ENCODE assay signal across 8 cellular contexts in genomic region chr3:100254168-100254777, GRCh38. TPM values are rescaled to one million over a fixed set of nuclear protein-coding genes. Genes with fewer than 3 reads are reported as not detected.
A peak's percentile ranks its signal among the peaks of the same experiment; 100 is the strongest.
DNase-seq lines count a peak whose midpoint lies in the region; ATAC-seq and TF ChIP-seq lines count a peak whose summit lies in the region.

No MANE protein-coding gene starts in this region.

- in situ Hi-C loops in T47D (cut with HindIII; ENCODE audit: low pct_unique_long_range_greater_than_20kb, low sequenced_read_pairs), result no loop called here

- H3K27me3 Mint-ChIP-seq in Calu3 (ENCODE audit: unreplicated experiment), result no peaks in the 10 kb centered on the region

- H3K9me3 ChIP-seq in Peyer's patch, result no peaks in the 10 kb centered on the region

- ATAC-seq in GM19324 (IDR thresholded peaks at IDR 0.05; ENCODE audit: low FRiP score, unreplicated experiment), result peak; percentile 55

- TF ChIP-seq POLR2A in Peyer's patch (IDR thresholded peaks at IDR 0.05), result no peak

- intact Hi-C loops in Calu3 (cut with micrococcal nuclease; ENCODE audit: unreplicated experiment), result loop anchor here (1.0 to 2.0 kb wide), 3 partner anchors 185 to 421 kb away; no protein-coding TSS in a partner anchor

- no TSS peak for BruUV-seq in Calu3 (replicated peaks; lab: Mats Ljungman, UMichigan)

- CTCF ChIA-PET in Calu3 (lab: Charles Lee), result interaction anchor here (0.5 to 1.3 kb wide), 19 partner anchors 81 to 609 kb away, joined by 3 to 51 read pairs (median 5); partner anchors contain the start of gene CMSS1

- TF ChIP-seq CTCF in Calu3 (IDR thresholded peaks at IDR 0.05; ENCODE audit: unreplicated experiment) (peak; percentile 72), Peyer's patch (IDR thresholded peaks at IDR 0.05) (peak in 5 of 6 experiments; percentile 23 to 72 (median 68))

- no peak overlapping the region for H3K4me3 ChIP-seq in Peyer's patch

- no peaks in the 10 kb centered on the region for H3K36me3 ChIP-seq in Peyer's patch

- H3K36me3 Mint-ChIP-seq in Calu3 (ENCODE audit: insufficient read depth, unreplicated experiment), result no peaks in the 10 kb centered on the region

- no peaks in the 10 kb centered on the region for H3K27me3 ChIP-seq in Peyer's patch

- DNase-seq in Calu3 (peak; percentile 63), KG1 (lab: John Stamatoyannopoulos, UW) (peak; percentile 46), Peyer's patch (peak in 2 of 3 donors; percentile 40 to 69), T47D (ENCODE audit: low read depth in 1 of 2, low spot score in 1 of 2) (peak; percentile 22 to 71), islet precursor cell (peak; percentile 71), NCI-H187 treated with DMSO at 0.1 percent for 48 hours (lab: John Stamatoyannopoulos, UW) (no peak)
- DNase-seq in stimulated activated CD4-positive, alpha-beta T cell treated with anti-CD3 and anti-CD28 coated beads, Interleukin-4, amount 100 ng/mL, for 1 hour, result peak; percentile 18

- no peaks in the 10 kb centered on the region for H3K4me1 Mint-ChIP-seq in Calu3 (ENCODE audit: low read depth, unreplicated experiment)

- no peak overlapping the region for H3K27ac ChIP-seq in Peyer's patch

- H3K9me3 Mint-ChIP-seq in Calu3 (ENCODE audit: low read depth, unreplicated experiment), result no peaks in the 10 kb centered on the region

- no peak overlapping the region for H3K27ac Mint-ChIP-seq in Calu3 (ENCODE audit: unreplicated experiment)

- no peak overlapping the region for H3K4me3 Mint-ChIP-seq in Calu3 (ENCODE audit: low read depth, unreplicated experiment)

- peaks cover 0 to under 1% (median 0%) of the 10 kb centered on the region in 4 donors for H3K4me1 ChIP-seq in Peyer's patch

RNA-seq across cellular contexts. Expression of gene TBC1D23, which starts 6.5 kb away (rescaled TPM):
- total RNA-seq in Calu3 (2022), result 26.1 and 27.6 TPM in 2 replicates
- 10 to 100 TPM; 29.7 to 57.4 (median 38.4) TPM for total RNA-seq in Peyer's patch
